ENCODE assay signal across 21 cellular contexts in the genomic region with DNA sequence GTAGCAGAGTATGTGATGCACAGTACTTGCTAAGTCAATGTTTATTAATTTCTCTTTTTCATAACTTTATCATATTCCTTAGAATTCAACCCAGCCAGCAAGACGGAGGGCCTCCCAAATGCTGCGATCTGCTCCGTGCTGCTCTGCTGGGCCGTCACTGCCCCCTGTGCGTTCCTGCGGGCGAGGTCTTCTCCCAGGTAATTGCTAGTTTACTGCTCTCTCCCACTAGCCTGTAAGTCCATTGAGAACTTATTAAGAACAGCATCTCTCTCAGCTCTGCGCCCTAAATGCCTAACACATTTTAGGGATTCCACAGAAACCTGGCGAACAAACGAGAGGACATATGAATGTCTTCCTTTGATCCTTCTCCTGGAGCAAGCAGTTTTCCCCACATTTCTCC.
DNase-seq lines count a peak whose midpoint lies in the region; ATAC-seq and TF ChIP-seq lines count a peak whose summit lies in the region.
"Had no signal": no experiment of that assay in that cellular context is flagged by ENCODE, and none has a peak within 500 bp of the region (broad histone marks: within the 10 kb centered on the region; RNA-seq: fewer than 3 reads in every experiment).

No MANE protein-coding gene starts in this region.

- H3K4me2 ChIP-seq in GM23338, result no peak overlapping the region
- H3K4me2 ChIP-seq: BLaER1 treated with 17β-estradiol and CSF1 and Interleukin-3, amounts not matched to agents 10 nM and 100 nM had no signal

- H3K36me3 Mint-ChIP-seq in GM23338 (ENCODE audit: low read depth) (no peaks in the 10 kb centered on the region), nephron progenitor cell (ENCODE audit: low read depth) (no peaks in the 10 kb centered on the region)
- H3K36me3 Mint-ChIP-seq: CD14-positive monocyte; CD8-positive, alpha-beta memory T cell had no signal

- H3K27ac ChIP-seq in GM23338 (ENCODE audit: low read depth), result no peak overlapping the region
- H3K27ac ChIP-seq: 22Rv1; BLaER1 treated with 17β-estradiol and CSF1 and Interleukin-3, amounts not matched to agents 10 nM and 100 nM; GM23248 had no signal

- H3F3A ChIP-seq in GM23338 (replicated peaks; ENCODE audit: low read depth), result no peaks in the 10 kb centered on the region

- H3K27me3 Mint-ChIP-seq in GM23338 (ENCODE audit: insufficient read depth, low read depth, poor library complexity), result no peaks in the 10 kb centered on the region
- H3K27me3 Mint-ChIP-seq in nephron progenitor cell (ENCODE audit: low read depth, poor library complexity), result no peaks in the 10 kb centered on the region
- H3K27me3 Mint-ChIP-seq: CD4-positive, alpha-beta T cell; CD8-positive, alpha-beta memory T cell had no signal

- peak overlapping the region; percentile 67 for H2AFZ ChIP-seq in GM23338
- H2AFZ ChIP-seq: GM23248 had no signal

- H3K36me3 ChIP-seq in GM23338 (ENCODE audit: insufficient read depth), result no peaks in the 10 kb centered on the region
- H3K36me3 ChIP-seq: BE2C; BLaER1 treated with 17β-estradiol and CSF1 and Interleukin-3, amounts not matched to agents 10 nM and 100 nM; HAP-1 had no signal

- H3K79me2 ChIP-seq in GM23338 (replicated peaks; ENCODE audit: insufficient read depth), result no peaks in the 10 kb centered on the region

- H3K4me3 ChIP-seq in GM23338, result no peak overlapping the region
- H3K4me3 ChIP-seq: BLaER1 treated with 17β-estradiol and CSF1 and Interleukin-3, amounts not matched to agents 10 nM and 100 nM; GM12878; GM23248; HAP-1 had no signal

- no peaks in the 10 kb centered on the region for H3K9me2 ChIP-seq in GM23338 (ENCODE audit: insufficient read depth)

- H3K4me1 ChIP-seq in GM23338 (ENCODE audit: insufficient read depth), result no peaks in the 10 kb centered on the region
- H3K4me1 ChIP-seq: BE2C, HAP-1 had no signal

- H3K4me3 Mint-ChIP-seq in GM23338 (no peak overlapping the region), nephron progenitor cell (no peak overlapping the region)
- H3K4me3 Mint-ChIP-seq: CD14-positive monocyte; CD4-positive, alpha-beta T cell; CD8-positive, alpha-beta memory T cell; HFFc6 had no signal

- no peaks in the 10 kb centered on the region for H3K27me3 ChIP-seq in GM23338 (ENCODE audit: insufficient read depth)
- H3K27me3 ChIP-seq: BE2C; BLaER1 treated with 17β-estradiol and CSF1 and Interleukin-3, amounts not matched to agents 10 nM and 100 nM had no signal

- H3K27ac Mint-ChIP-seq in GM23338 (no peak overlapping the region), nephron progenitor cell (peak overlapping the region; percentile 69)
- H3K27ac Mint-ChIP-seq: CD14-positive monocyte; CD4-positive, alpha-beta T cell; CD8-positive, alpha-beta memory T cell; HFFc6 had no signal

- no peak for DNase-seq in GM23338 (ENCODE audit: low spot score)
- DNase-seq in islet precursor cell, result peak; percentile 76
- DNase-seq in nephron progenitor cell, result no peak
- DNase-seq in AG08395 (ENCODE audit: low spot score), result no peak
- DNase-seq: AML-193; BE2C; CD4-positive, alpha-beta T cell; CD8-positive, alpha-beta memory T cell; DMS 273 treated with DMSO at 0.1 percent for 48 hours; DMS79; EL; GDM1; GM23248; HFFc6 had no signal

- ATAC-seq in GM23338 (no peak), GM18868 (IDR thresholded peaks at IDR 0.05; ENCODE audit: unreplicated experiment) (no peak), GM21786 (IDR thresholded peaks at IDR 0.05; ENCODE audit: unreplicated experiment) (no peak)
- ATAC-seq: GM12878 had no signal

- TF ChIP-seq CTCF in GM23338 (conservative IDR thresholded peaks at IDR 0.05; ENCODE audit: low read depth in 2 of 2), result no peak
- no peak for TF ChIP-seq CTCF in nephron progenitor cell (IDR thresholded peaks at IDR 0.05)

- H3K4me1 Mint-ChIP-seq in GM23338 (peaks cover 8% of the 10 kb centered on the region; the same call in 2 of the 3 replicates), nephron progenitor cell (peaks cover 27% of the 10 kb centered on the region)
- H3K4me1 Mint-ChIP-seq: CD14-positive monocyte; CD8-positive, alpha-beta memory T cell had no signal

- H3K9me3 Mint-ChIP-seq in GM23338 (no peaks in the 10 kb centered on the region), nephron progenitor cell (peaks cover 8% of the 10 kb centered on the region)

- H4K20me1 ChIP-seq in GM23338 (replicated peaks; ENCODE audit: insufficient read depth), result no peaks in the 10 kb centered on the region
- H4K20me1 ChIP-seq: BLaER1 treated with 17β-estradiol and CSF1 and Interleukin-3, amounts not matched to agents 10 nM and 100 nM had no signal

TF ChIP-seq in GM23338, 12 proteins besides CTCF, POLR2A, EP300 and RAD21 (continues in another document):
- no peak for TF ChIP-seq STAT1 (IDR thresholded peaks at IDR 0.05; ENCODE audit: unreplicated experiment)
- no peak for TF ChIP-seq CREB1 (CRISPR knock-in tag; IDR thresholded peaks at IDR 0.05; ENCODE audit: low read depth)
- TF ChIP-seq, protein P1, sequence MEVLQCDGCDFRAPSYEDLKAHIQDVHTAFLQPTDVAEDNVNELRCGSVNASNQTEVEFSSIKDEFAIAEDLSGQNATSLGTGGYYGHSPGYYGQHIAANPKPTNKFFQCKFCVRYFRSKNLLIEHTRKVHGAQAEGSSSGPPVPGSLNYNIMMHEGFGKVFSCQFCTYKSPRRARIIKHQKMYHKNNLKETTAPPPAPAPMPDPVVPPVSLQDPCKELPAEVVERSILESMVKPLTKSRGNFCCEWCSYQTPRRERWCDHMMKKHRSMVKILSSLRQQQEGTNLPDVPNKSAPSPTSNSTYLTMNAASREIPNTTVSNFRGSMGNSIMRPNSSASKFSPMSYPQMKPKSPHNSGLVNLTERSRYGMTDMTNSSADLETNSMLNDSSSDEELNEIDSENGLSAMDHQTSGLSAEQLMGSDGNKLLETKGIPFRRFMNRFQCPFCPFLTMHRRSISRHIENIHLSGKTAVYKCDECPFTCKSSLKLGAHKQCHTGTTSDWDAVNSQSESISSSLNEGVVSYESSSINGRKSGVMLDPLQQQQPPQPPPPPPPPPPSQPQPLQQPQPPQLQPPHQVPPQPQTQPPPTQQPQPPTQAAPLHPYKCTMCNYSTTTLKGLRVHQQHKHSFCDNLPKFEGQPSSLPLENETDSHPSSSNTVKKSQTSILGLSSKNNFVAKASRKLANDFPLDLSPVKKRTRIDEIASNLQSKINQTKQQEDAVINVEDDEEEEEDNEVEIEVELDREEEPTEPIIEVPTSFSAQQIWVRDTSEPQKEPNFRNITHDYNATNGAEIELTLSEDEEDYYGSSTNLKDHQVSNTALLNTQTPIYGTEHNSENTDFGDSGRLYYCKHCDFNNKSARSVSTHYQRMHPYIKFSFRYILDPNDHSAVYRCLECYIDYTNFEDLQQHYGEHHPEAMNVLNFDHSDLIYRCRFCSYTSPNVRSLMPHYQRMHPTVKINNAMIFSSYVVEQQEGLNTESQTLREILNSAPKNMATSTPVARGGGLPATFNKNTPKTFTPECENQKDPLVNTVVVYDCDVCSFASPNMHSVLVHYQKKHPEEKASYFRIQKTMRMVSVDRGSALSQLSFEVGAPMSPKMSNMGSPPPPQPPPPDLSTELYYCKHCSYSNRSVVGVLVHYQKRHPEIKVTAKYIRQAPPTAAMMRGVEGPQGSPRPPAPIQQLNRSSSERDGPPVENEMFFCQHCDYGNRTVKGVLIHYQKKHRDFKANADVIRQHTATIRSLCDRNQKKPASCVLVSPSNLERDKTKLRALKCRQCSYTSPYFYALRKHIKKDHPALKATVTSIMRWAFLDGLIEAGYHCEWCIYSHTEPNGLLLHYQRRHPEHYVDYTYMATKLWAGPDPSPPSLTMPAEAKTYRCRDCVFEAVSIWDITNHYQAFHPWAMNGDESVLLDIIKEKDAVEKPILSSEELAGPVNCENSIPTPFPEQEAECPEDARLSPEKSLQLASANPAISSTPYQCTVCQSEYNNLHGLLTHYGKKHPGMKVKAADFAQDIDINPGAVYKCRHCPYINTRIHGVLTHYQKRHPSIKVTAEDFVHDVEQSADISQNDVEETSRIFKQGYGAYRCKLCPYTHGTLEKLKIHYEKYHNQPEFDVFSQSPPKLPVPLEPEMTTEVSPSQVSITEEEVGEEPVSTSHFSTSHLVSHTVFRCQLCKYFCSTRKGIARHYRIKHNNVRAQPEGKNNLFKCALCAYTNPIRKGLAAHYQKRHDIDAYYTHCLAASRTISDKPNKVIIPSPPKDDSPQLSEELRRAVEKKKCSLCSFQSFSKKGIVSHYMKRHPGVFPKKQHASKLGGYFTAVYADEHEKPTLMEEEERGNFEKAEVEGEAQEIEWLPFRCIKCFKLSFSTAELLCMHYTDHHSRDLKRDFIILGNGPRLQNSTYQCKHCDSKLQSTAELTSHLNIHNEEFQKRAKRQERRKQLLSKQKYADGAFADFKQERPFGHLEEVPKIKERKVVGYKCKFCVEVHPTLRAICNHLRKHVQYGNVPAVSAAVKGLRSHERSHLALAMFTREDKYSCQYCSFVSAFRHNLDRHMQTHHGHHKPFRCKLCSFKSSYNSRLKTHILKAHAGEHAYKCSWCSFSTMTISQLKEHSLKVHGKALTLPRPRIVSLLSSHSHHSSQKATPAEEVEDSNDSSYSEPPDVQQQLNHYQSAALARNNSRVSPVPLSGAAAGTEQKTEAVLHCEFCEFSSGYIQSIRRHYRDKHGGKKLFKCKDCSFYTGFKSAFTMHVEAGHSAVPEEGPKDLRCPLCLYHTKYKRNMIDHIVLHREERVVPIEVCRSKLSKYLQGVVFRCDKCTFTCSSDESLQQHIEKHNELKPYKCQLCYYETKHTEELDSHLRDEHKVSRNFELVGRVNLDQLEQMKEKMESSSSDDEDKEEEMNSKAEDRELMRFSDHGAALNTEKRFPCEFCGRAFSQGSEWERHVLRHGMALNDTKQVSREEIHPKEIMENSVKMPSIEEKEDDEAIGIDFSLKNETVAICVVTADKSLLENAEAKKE (CRISPR knock-in tag; IDR thresholded peaks at IDR 0.05), result no peak
